ENCODE assay signal across 8 cellular contexts in genomic region chr12:130871286-130872178, GRCh38.
DNase-seq lines count a peak whose midpoint lies in the region; ATAC-seq lines count a peak whose summit lies in the region.

Gene RAN, plus strand, starts transcription at chr12:130872066. Its CDS starts 528 bp downstream, at chr12:130872594.

- ATAC-seq in GM19023 (IDR thresholded peaks at IDR 0.05; ENCODE audit: unreplicated experiment) = peak; percentile 70
- peak; percentile 77 for ATAC-seq in HG03280 (IDR thresholded peaks at IDR 0.05; ENCODE audit: unreplicated experiment)

- DNase-seq in AG08395 (ENCODE audit: low spot score) = peak; percentile 100
- peak; percentile 75 for DNase-seq in NCI-H345 treated with DMSO at 0.1 percent for 48 hours (lab: John Stamatoyannopoulos, UW; ENCODE audit: unreplicated experiment)
- peak; percentile 84 for DNase-seq in activated CD4-positive, CD25-positive, alpha-beta regulatory T cell treated with anti-CD3 and anti-CD28 coated beads, Interleukin-2, amount 50 U/mL, for 16 hours (ENCODE audit: low read depth, low spot score)
- peak; percentile 91 for DNase-seq in central memory CD4-positive, alpha-beta T cell
- DNase-seq in islet precursor cell = peak; percentile 97
- peak; percentile 92 for DNase-seq in stimulated activated CD4-positive, alpha-beta T cell treated with anti-CD3 and anti-CD28 coated beads, Interleukin-12 subunit alpha, Interleukin-12 subunit beta, amount 100 ng/mL, for 4 hours

Comparison
In these comparisons a context has a peak if more than half of its experiments do, and no peak if none do; other contexts are left out.
1. Peak in every context shown above with its lines: DNase-seq and ATAC-seq.